ENCODE assay signal across 8 cellular contexts in genomic region chr18:35580748-35581534, GRCh38. TPM values are rescaled to one million over a fixed set of nuclear protein-coding genes. Genes with fewer than 3 reads are reported as not detected.
A peak's percentile ranks its signal among the peaks of the same experiment; 100 is the strongest.
DNase-seq lines count a peak whose midpoint lies in the region; ATAC-seq and TF ChIP-seq lines count a peak whose summit lies in the region.

No MANE protein-coding gene starts in this region.

- TF ChIP-seq EP300 in ovary (IDR thresholded peaks at IDR 0.05) = no peak

- no peak for TF ChIP-seq POLR2A in ovary (IDR thresholded peaks at IDR 0.05)

- H3K27me3 Mint-ChIP-seq in activated naive CD4-positive, alpha-beta T cell treated with anti-CD3 and anti-CD28 coated beads, Interleukin-2, amount 50 U/mL, for 24 hours = peaks cover 3% of the 10 kb centered on the region

- H3K36me3 ChIP-seq in SJCRH30 (no peaks in the 10 kb centered on the region), ovary (no peaks in the 10 kb centered on the region), upper lobe of right lung (no peaks in the 10 kb centered on the region)

- ATAC-seq in HG03460 (IDR thresholded peaks at IDR 0.05; ENCODE audit: unreplicated experiment) (peak; percentile 35), Right ventricle myocardium superior (ENCODE audit: poor library complexity) (peak; percentile 86), upper lobe of right lung (peak; percentile 88)

- no peaks in the 10 kb centered on the region for H3K27me3 ChIP-seq in SJCRH30
- H3K27me3 ChIP-seq in ovary = no peaks in the 10 kb centered on the region
- no peaks in the 10 kb centered on the region for H3K27me3 ChIP-seq in upper lobe of right lung

- H3K4me3 ChIP-seq in SJCRH30 (peak overlapping the region; percentile 71), ovary (peak overlapping the region; percentile 81), upper lobe of right lung (peak overlapping the region; percentile 69)

- DNase-seq in CD1c-positive myeloid dendritic cell (ENCODE audit: extremely low spot score) (peak; percentile 57), GM19240 (ENCODE audit: insufficient read length, low spot score) (peak; percentile 35), SJCRH30 (peak; percentile 41 to 57), Right ventricle myocardium superior (peak; percentile 75), ovary (peak; percentile 55 to 75 (median 69)), upper lobe of right lung (peak; percentile 84)

- peak overlapping the region; percentile 31 for H3K27ac Mint-ChIP-seq in activated naive CD4-positive, alpha-beta T cell treated with anti-CD3 and anti-CD28 coated beads, Interleukin-2, amount 50 U/mL, for 24 hours

- H3K36me3 Mint-ChIP-seq in activated naive CD4-positive, alpha-beta T cell treated with anti-CD3 and anti-CD28 coated beads, Interleukin-2, amount 50 U/mL, for 24 hours = peaks cover 1% of the 10 kb centered on the region

- H3K4me3 Mint-ChIP-seq in activated naive CD4-positive, alpha-beta T cell treated with anti-CD3 and anti-CD28 coated beads, Interleukin-2, amount 50 U/mL, for 24 hours = peak overlapping the region; percentile 84

- 0 to 1% (median 1%) methylated on average over 21 to 94 of the region's 94 CpGs for WGBS in ovary, 3 donors

- H3K27ac ChIP-seq in SJCRH30 = peak overlapping the region; percentile 36; the same call in 1 of the 2 replicates
- peak overlapping the region; percentile 81 to 98 for H3K27ac ChIP-seq in ovary
- peak overlapping the region; percentile 93 for H3K27ac ChIP-seq in upper lobe of right lung

- intact Hi-C loops in Right ventricle myocardium superior (cut with DNase I) = loop anchor here (5.0 kb wide), 2 partner anchors 84 to 174 kb away; partner anchors contain the start of gene INO80C
- intact Hi-C loops in ovary (cut with DNase I) = loop anchor here in 1 of 4 donors (10.0 kb wide), 1 partner anchor 76 kb away; no protein-coding TSS in a partner anchor
- intact Hi-C loops in upper lobe of right lung (cut with DNase I) = loop anchor here (10.0 kb wide), 1 partner anchor 176 kb away; no protein-coding TSS in a partner anchor

- no peak for TF ChIP-seq CTCF in ovary (IDR thresholded peaks at IDR 0.05)
- no peak for TF ChIP-seq CTCF in upper lobe of right lung (IDR thresholded peaks at IDR 0.05)

- H3K9me3 ChIP-seq in SJCRH30 (replicated peaks) (no peaks in the 10 kb centered on the region), ovary (no peaks in the 10 kb centered on the region), upper lobe of right lung (no peaks in the 10 kb centered on the region)

- H3K4me1 ChIP-seq in SJCRH30 (no peaks in the 10 kb centered on the region), ovary (ENCODE audit: insufficient read depth) (peaks cover 4% of the 10 kb centered on the region), upper lobe of right lung (peaks cover 11% of the 10 kb centered on the region)

- peaks cover 42% of the 10 kb centered on the region for H3K4me1 Mint-ChIP-seq in activated naive CD4-positive, alpha-beta T cell treated with anti-CD3 and anti-CD28 coated beads, Interleukin-2, amount 50 U/mL, for 24 hours

- H3K9me3 Mint-ChIP-seq in activated naive CD4-positive, alpha-beta T cell treated with anti-CD3 and anti-CD28 coated beads, Interleukin-2, amount 50 U/mL, for 24 hours = no peaks in the 10 kb centered on the region

RNA-seq across cellular contexts. Expression of gene GALNT1, which starts 0.6 kb away (rescaled TPM):
- 36.9 and 40.1 TPM in 2 replicates for total RNA-seq in SJCRH30 (2014; rRNA removed; shearing (Covaris generic))
- total RNA-seq in Right ventricle myocardium superior (48.0 TPM), ovary (10 to 100 TPM; 20.0 to 60.2 (median 40.4) TPM), upper lobe of right lung (74.5 TPM)
- 10 to 100 TPM; 20.5 to 45.9 TPM for polyA plus RNA-seq in ovary

Comparison
In these comparisons a context has a peak if more than half of its experiments do, and no peak if none do; other contexts are left out.
1. Peak in every context shown above with its lines: DNase-seq, ATAC-seq, H3K4me3 ChIP-seq and H3K27ac ChIP-seq.
2. ATAC-seq: peak in every context shown above with its lines; median percentile 88 in upper lobe of right lung; 86 in Right ventricle myocardium superior; 35 in HG03460.
3. H3K27ac ChIP-seq: peak in every context shown above with its lines; median percentile 93 in upper lobe of right lung; 90 in ovary; 36 in SJCRH30.